ENCODE assay signal across 8 cellular contexts in the genomic region with DNA sequence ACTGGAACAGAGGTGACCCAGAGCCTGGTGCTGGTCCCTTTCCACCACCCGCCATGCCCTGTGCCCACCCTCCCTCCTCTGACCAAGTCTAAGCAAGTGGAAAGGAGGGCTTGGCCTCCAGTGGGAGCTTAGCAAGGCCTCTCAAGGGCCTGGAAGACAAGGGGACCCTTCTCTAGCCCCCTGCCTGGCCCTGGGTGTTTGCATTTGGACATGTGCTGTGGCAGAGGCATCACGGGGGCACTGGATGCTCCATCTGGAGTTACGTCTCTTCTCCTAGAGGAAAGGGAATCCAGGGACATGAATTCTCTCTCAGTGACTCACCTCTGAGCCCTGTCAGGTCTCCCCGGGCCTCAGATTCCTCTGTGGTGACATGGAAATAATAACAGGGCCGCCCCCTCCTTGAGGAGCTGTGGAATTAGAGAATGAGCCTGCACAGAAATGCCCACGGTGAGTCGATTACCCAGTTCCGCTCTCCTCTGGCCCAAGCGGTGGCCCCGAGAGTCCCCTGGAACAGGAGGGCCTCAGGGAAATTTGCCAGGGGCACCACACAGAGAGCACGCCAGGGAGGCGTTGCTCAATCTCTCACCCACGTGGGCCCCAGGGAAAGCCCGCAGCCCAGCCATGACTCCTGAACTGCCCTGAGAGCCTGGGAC.
DNase-seq lines count a peak whose midpoint lies in the region; ATAC-seq and TF ChIP-seq lines count a peak whose summit lies in the region.

No MANE protein-coding gene starts in this region.

- peak overlapping the region; percentile 83 for H3K27ac ChIP-seq in RWPE2 (ENCODE audit: poor library complexity, severe bottlenecking)
- peak overlapping the region; percentile 54 to 76 (median 70) for H3K27ac ChIP-seq in gastrocnemius medialis
- H3K27ac ChIP-seq in Karpas-422 (ENCODE audit: low read length), result no peak overlapping the region
- H3K27ac ChIP-seq in CD8-positive, alpha-beta memory T cell (ENCODE audit: low read depth, low read length), result no peak overlapping the region

- H3K27ac Mint-ChIP-seq in CD8-positive, alpha-beta memory T cell, result no peak overlapping the region

- no peaks in the 10 kb centered on the region for H3K9me2 ChIP-seq in Karpas-422 (replicated peaks; ENCODE audit: insufficient read depth, low read length)

- no peak overlapping the region for H2AFZ ChIP-seq in Karpas-422 (ENCODE audit: low read length)

- H3K9me3 ChIP-seq in RWPE2 (ENCODE audit: severe bottlenecking) (no peaks in the 10 kb centered on the region), gastrocnemius medialis (no peaks in the 10 kb centered on the region), Karpas-422 (ENCODE audit: low read length) (no peaks in the 10 kb centered on the region)
- H3K9me3 ChIP-seq in CD8-positive, alpha-beta memory T cell (ENCODE audit: low read length), result no peaks in the 10 kb centered on the region

- no peak for TF ChIP-seq POLR2A in gastrocnemius medialis (IDR thresholded peaks at IDR 0.05)

- ATAC-seq in GM18867 (IDR thresholded peaks at IDR 0.05; ENCODE audit: unreplicated experiment) (peak; percentile 43), RWPE2 (ENCODE audit: low read depth) (peak; percentile 88), Right ventricle myocardium inferior (peak; percentile 87), gastrocnemius medialis (peak; percentile 93 to 97), HG03045 (IDR thresholded peaks at IDR 0.05; ENCODE audit: unreplicated experiment) (no peak)

- H3K4me3 Mint-ChIP-seq in CD8-positive, alpha-beta memory T cell, result no peak overlapping the region

- H3K79me2 ChIP-seq in Karpas-422 (ENCODE audit: low read length), result no peaks in the 10 kb centered on the region

- H3K4me1 Mint-ChIP-seq in CD8-positive, alpha-beta memory T cell, result no peaks in the 10 kb centered on the region

- H3K9ac ChIP-seq in Karpas-422 (ENCODE audit: low read length), result no peak overlapping the region

- no peaks in the 10 kb centered on the region for H3K9me3 Mint-ChIP-seq in CD8-positive, alpha-beta memory T cell

- no peaks in the 10 kb centered on the region for H4K20me1 ChIP-seq in Karpas-422 (ENCODE audit: insufficient read depth, low read depth, low read length)

- in situ Hi-C loops in gastrocnemius medialis (cut with MboI; ENCODE audit: low sequenced_read_pairs in 4 of 4), result no loop called here

- intact Hi-C loops in Right ventricle myocardium inferior (cut with DNase I) (loop anchor here (5.0 to 10.0 kb wide), 2 partner anchors 104 to 357 kb away; no protein-coding TSS in a partner anchor), gastrocnemius medialis (cut with DNase I; ENCODE audit: low total_unique reads) (loop anchor here (5.0 to 10.0 kb wide), 6 partner anchors 96 to 264 kb away; a partner anchor contains a TSS)

- H3K4me1 ChIP-seq in RWPE2 (ENCODE audit: insufficient read depth, poor library complexity, severe bottlenecking) (peaks cover 28% of the 10 kb centered on the region), gastrocnemius medialis (peaks cover 0 to 18% of the 10 kb centered on the region in 2 donors), Karpas-422 (ENCODE audit: low read length) (no peaks in the 10 kb centered on the region)
- H3K4me1 ChIP-seq in CD8-positive, alpha-beta memory T cell (ENCODE audit: insufficient read depth, low read length), result no peaks in the 10 kb centered on the region

- no peak overlapping the region for H3K4me2 ChIP-seq in Karpas-422 (ENCODE audit: low read depth, low read length, poor library complexity, severe bottlenecking)

- peaks cover 0 to 1% (median 0%) of the 10 kb centered on the region in 3 donors for H3K36me3 Mint-ChIP-seq in CD8-positive, alpha-beta memory T cell

- H3K36me3 ChIP-seq in RWPE2 (ENCODE audit: low read depth) (no peaks in the 10 kb centered on the region), gastrocnemius medialis (no peaks in the 10 kb centered on the region), Karpas-422 (ENCODE audit: insufficient read depth, low read length) (no peaks in the 10 kb centered on the region)
- no peaks in the 10 kb centered on the region for H3K36me3 ChIP-seq in CD8-positive, alpha-beta memory T cell (ENCODE audit: insufficient read depth, low read length)

- CTCF ChIA-PET in CD8-positive, alpha-beta memory T cell (lab: Charles Lee), result no interaction called here

- H3K4me3 ChIP-seq in RWPE2 (ENCODE audit: severe bottlenecking), result no peak overlapping the region
- peak overlapping the region in 1 of 4 donors; percentile 28 for H3K4me3 ChIP-seq in gastrocnemius medialis
- H3K4me3 ChIP-seq in Karpas-422 (ENCODE audit: low read length), result no peak overlapping the region
- no peak overlapping the region for H3K4me3 ChIP-seq in CD8-positive, alpha-beta memory T cell (ENCODE audit: low read length)

- POLR2A ChIA-PET in CD8-positive, alpha-beta memory T cell (lab: Charles Lee), result no interaction called here

- H3K27me3 ChIP-seq in RWPE2 (ENCODE audit: insufficient read depth, poor library complexity, severe bottlenecking), result no peaks in the 10 kb centered on the region
- no peaks in the 10 kb centered on the region for H3K27me3 ChIP-seq in gastrocnemius medialis
- no peaks in the 10 kb centered on the region for H3K27me3 ChIP-seq in Karpas-422 (ENCODE audit: low read length)
- H3K27me3 ChIP-seq in CD8-positive, alpha-beta memory T cell (ENCODE audit: insufficient read depth, low read length, poor library complexity, severe bottlenecking), result no peaks in the 10 kb centered on the region

- DNase-seq in RWPE2 (ENCODE audit: low spot score) (peak; percentile 81), Right ventricle myocardium inferior (ENCODE audit: missing footprints) (no peak), gastrocnemius medialis (peak; percentile 49 to 72), Karpas-422 (no peak), activated T-cell treated with anti-CD3 and anti-CD28 coated beads for 4 hours (no peak)
- DNase-seq in CD8-positive, alpha-beta memory T cell, result no peak

- TF ChIP-seq CTCF in RWPE2 (IDR thresholded peaks at IDR 0.05; ENCODE audit: poor library complexity, severe bottlenecking) (no peak), gastrocnemius medialis (IDR thresholded peaks at IDR 0.05 in 4 of 5, conservative IDR thresholded peaks at IDR 0.05 in 1 of 5) (no peak)

- H3K27me3 Mint-ChIP-seq in CD8-positive, alpha-beta memory T cell, result peaks cover 0 to 12% of the 10 kb centered on the region in 2 donors

Comparison
In these comparisons a context has a peak if more than half of its experiments do, and no peak if none do; other contexts are left out.
1. DNase-seq: peak in RWPE2 (single experiment) and gastrocnemius medialis (2 of 2); none in Right ventricle myocardium inferior (single experiment), Karpas-422 (single experiment), activated T-cell treated with anti-CD3 and anti-CD28 coated beads for 4 hours (single experiment) and CD8-positive, alpha-beta memory T cell (0 of 5).
2. H3K27ac ChIP-seq: peak in RWPE2 (single experiment) and gastrocnemius medialis (4 of 4); none in Karpas-422 (single experiment) and CD8-positive, alpha-beta memory T cell (single experiment).